In genomic region chr3:133779626-133780203, GRCh38 we compare ENCODE assay signal across 35 cellular contexts. TPM values are rescaled to one million over a fixed set of nuclear protein-coding genes. Genes with fewer than 3 reads are reported as not detected.
A peak's percentile ranks its signal among the peaks of the same experiment; 100 is the strongest.
DNase-seq lines count a peak whose midpoint lies in the region; ATAC-seq, FAIRE-seq and TF ChIP-seq lines count a peak whose summit lies in the region.
"Had no signal": no experiment of that assay in that cellular context is flagged by ENCODE, and none has a peak within 500 bp of the region (broad histone marks: within the 10 kb centered on the region; RNA-seq: fewer than 3 reads in every experiment).

No MANE protein-coding gene starts in this region.

- BruUV-seq in K562 (replicated peaks; lab: Mats Ljungman, UMichigan), result no TSS peak
- BruUV-seq in HepG2 (replicated peaks; lab: Mats Ljungman, UMichigan), result no TSS peak

- H3K4me3 ChIP-seq in K562, result no peak overlapping the region
- H3K4me3 ChIP-seq in HepG2 (replicated peaks in 1 of 3; ENCODE audit: insufficient read depth in 1 of 3, low read depth in 2 of 3, low read length in 3 of 3), result no peak overlapping the region
- H3K4me3 ChIP-seq: A549; BLaER1; BLaER1 treated with 17β-estradiol and CSF1 and Interleukin-3, amounts not matched to agents 10 nM and 100 nM had no signal

- H3K9me3 Mint-ChIP-seq in CD4-positive, alpha-beta T cell, result no peaks in the 10 kb centered on the region
- H3K9me3 Mint-ChIP-seq: CD8-positive, alpha-beta memory T cell; CD8-positive, alpha-beta T cell had no signal

- H2AFZ ChIP-seq in K562 (ENCODE audit: low read depth, low read length) (peak overlapping the region; percentile 76; the same call in 1 of the 2 replicates), HepG2 (ENCODE audit: low read length) (no peak overlapping the region)

- H3K9ac ChIP-seq in K562 (ENCODE audit: insufficient read depth in 1 of 2, low read depth in 2 of 2, low read length in 2 of 2) (no peak overlapping the region), HepG2 (ENCODE audit: insufficient read depth, low read depth, low read length) (no peak overlapping the region)
- H3K9ac ChIP-seq: BLaER1; BLaER1 treated with 17β-estradiol and CSF1 and Interleukin-3, amounts not matched to agents 10 nM and 100 nM had no signal

- 3% methylated on average over 4 of the region's 4 CpGs for WGBS in K562 (ENCODE audit: insufficient coverage, low coverage, missing lambda C conversion rate)
- 53% methylated on average over 4 of the region's 4 CpGs for WGBS in HepG2 (ENCODE audit: low lambda C conversion rate)

- H3K4me1 Mint-ChIP-seq in CD4-positive, alpha-beta T cell (ENCODE audit: low read depth), result no peaks in the 10 kb centered on the region
- H3K4me1 Mint-ChIP-seq: B cell; CD14-positive monocyte; CD4-positive, alpha-beta memory T cell; CD4-positive, CD25-positive, alpha-beta regulatory T cell; CD8-positive, alpha-beta memory T cell had no signal

- TF ChIP-seq RAD21 in K562 (CRISPR knock-in tag; conservative IDR thresholded peaks at IDR 0.05 in 1 of 2, IDR thresholded peaks at IDR 0.05 in 1 of 2) (no peak), HepG2 (CRISPR knock-in tag; IDR thresholded peaks at IDR 0.05) (no peak)

- H3K4me2 ChIP-seq in K562 (ENCODE audit: insufficient read depth, low read length) (0 out of 2 replicates have a peak overlapping the region, but pooled peaks have one; percentile 11), HepG2 (ENCODE audit: low read depth, low read length) (no peak overlapping the region)
- H3K4me2 ChIP-seq: A549; BLaER1; BLaER1 treated with 17β-estradiol and CSF1 and Interleukin-3, amounts not matched to agents 10 nM and 100 nM had no signal

- no peaks in the 10 kb centered on the region for H4K20me1 ChIP-seq in K562 (replicated peaks; ENCODE audit: control insufficient read depth, insufficient read depth, low read length)
- peaks cover 30% of the 10 kb centered on the region for H4K20me1 ChIP-seq in HepG2 (ENCODE audit: insufficient read depth, low read length)
- H4K20me1 ChIP-seq: BLaER1; BLaER1 treated with 17β-estradiol and CSF1 and Interleukin-3, amounts not matched to agents 10 nM and 100 nM had no signal

- DNase-seq in K562 (ENCODE audit: extremely low read depth in 1 of 4, low spot score in 3 of 4), result no peak
- no peak for DNase-seq in left lobe of liver (ENCODE audit: low spot score)
- DNase-seq in HepG2 (ENCODE audit: low spot score), result no peak
- no peak for DNase-seq in AML-193 (lab: John Stamatoyannopoulos, UW)
- DNase-seq in SW480 (ENCODE audit: low spot score), result no peak
- DNase-seq in CD4-positive, alpha-beta T cell, result no peak
- DNase-seq: 8988T; ACHN; BE2C; C1 segment of cervical spinal cord; Caco-2; Calu3; CD4-positive, alpha-beta memory T cell; CD4-positive, CD25-positive, alpha-beta regulatory T cell; CD8-positive, alpha-beta memory T cell; CD8-positive, alpha-beta T cell; COR-L47; DMS 273 treated with DMSO at 0.1 percent for 48 hours; DMS153; DMS53; DMS79; DMS79 treated with DMSO at 0.1 percent for 48 hours; DND-41; EL had no signal

- H3K4me1 ChIP-seq in K562 (replicated peaks in 1 of 2; ENCODE audit: control insufficient read depth in 2 of 2, insufficient read depth in 2 of 2, low read length in 2 of 2) (peaks cover 4 to 6% of the 10 kb centered on the region in 2 experiments; a peak in 4 of 5 replicates), HepG2 (ENCODE audit: insufficient read depth, low read length) (no peaks in the 10 kb centered on the region)
- H3K4me1 ChIP-seq: A549; BE2C; BLaER1; BLaER1 treated with 17β-estradiol and CSF1 and Interleukin-3, amounts not matched to agents 10 nM and 100 nM; Caco-2 had no signal

- no peak overlapping the region for H3K27ac ChIP-seq in K562 (ENCODE audit: extremely low read depth, low read depth, low read length)
- H3K27ac ChIP-seq in HepG2 (ENCODE audit: extremely low read length, insufficient read depth, low read length), result no peak overlapping the region
- H3K27ac ChIP-seq in CD4-positive, alpha-beta T cell (ENCODE audit: low read depth, low read length), result no peak overlapping the region
- H3K27ac ChIP-seq: 22Rv1; A549; BLaER1; BLaER1 treated with 17β-estradiol and CSF1 and Interleukin-3, amounts not matched to agents 10 nM and 100 nM; C4-2B had no signal

- H3K27me3 Mint-ChIP-seq in CD4-positive, alpha-beta T cell, result peaks cover 40% of the 10 kb centered on the region

- TF ChIP-seq POLR2A in K562 (conservative IDR thresholded peaks at IDR 0.05) (no peak), HepG2 (IDR thresholded peaks at IDR 0.05; ENCODE audit: insufficient read depth in 1 of 2, low read depth in 2 of 2, low read length in 2 of 2) (no peak; a peak in 2 of 4 replicates)

- no peaks in the 10 kb centered on the region for H3K9me3 ChIP-seq in K562 (replicated peaks; ENCODE audit: control insufficient read depth, insufficient read depth, low read depth, low read length)
- H3K9me3 ChIP-seq in HepG2 (ENCODE audit: low read length), result no peaks in the 10 kb centered on the region
- H3K9me3 ChIP-seq in CD4-positive, alpha-beta T cell (ENCODE audit: control insufficient read depth, low read length), result no peaks in the 10 kb centered on the region
- H3K9me3 ChIP-seq: A549, BE2C, Caco-2 had no signal

- H3K36me3 ChIP-seq in K562 (ENCODE audit: control insufficient read depth, insufficient read depth, low read length) (no peaks in the 10 kb centered on the region), HepG2 (replicated peaks in 1 of 2; ENCODE audit: control insufficient read depth in 1 of 2, insufficient read depth in 2 of 2, low read length in 2 of 2) (peaks cover 24 to 36% of the 10 kb centered on the region in 2 experiments)
- H3K36me3 ChIP-seq: BE2C; BLaER1; BLaER1 treated with 17β-estradiol and CSF1 and Interleukin-3, amounts not matched to agents 10 nM and 100 nM had no signal

- no peaks in the 10 kb centered on the region for H3K79me2 ChIP-seq in K562 (ENCODE audit: control insufficient read depth, insufficient read depth, low read length)
- H3K79me2 ChIP-seq in HepG2 (ENCODE audit: insufficient read depth, low read length), result no peaks in the 10 kb centered on the region

- no peak overlapping the region for H3K27ac Mint-ChIP-seq in CD4-positive, alpha-beta T cell
- H3K27ac Mint-ChIP-seq: B cell; CD14-positive monocyte; CD4-positive, alpha-beta memory T cell; CD8-positive, alpha-beta T cell had no signal

- no peak for TF ChIP-seq EP300 in K562 (IDR thresholded peaks at IDR 0.05; ENCODE audit: low read length)
- TF ChIP-seq EP300 in HepG2 (IDR thresholded peaks at IDR 0.05; ENCODE audit: low read depth in 2 of 2, low read length in 2 of 2), result no peak
- TF ChIP-seq EP300 in HepG2 (CRISPR knock-in tag; IDR thresholded peaks at IDR 0.05; ENCODE audit: borderline replicate concordance), result no peak

- no peaks in the 10 kb centered on the region for H3K36me3 Mint-ChIP-seq in CD4-positive, alpha-beta T cell (ENCODE audit: low read depth)
- H3K36me3 Mint-ChIP-seq: CD14-positive monocyte; CD4-positive, alpha-beta memory T cell; CD4-positive, CD25-positive, alpha-beta regulatory T cell; CD8-positive, alpha-beta memory T cell; CD8-positive, alpha-beta T cell had no signal

- CTCF ChIA-PET in K562 (lab: Yijun Ruan, JAX; ENCODE audit: low intra/inter-chr PET ratio), result no interaction called here
- CTCF ChIA-PET in HepG2 (lab: Yijun Ruan, JAX; ENCODE audit: low intra/inter-chr PET ratio, low total read pairs), result no interaction called here
- CTCF ChIA-PET in CD4-positive, alpha-beta T cell (lab: Charles Lee), result no interaction called here

- TF ChIP-seq CTCF in K562 (IDR thresholded peaks at IDR 0.05 in 2 of 3, conservative IDR thresholded peaks at IDR 0.05 in 1 of 3; ENCODE audit: insufficient read depth in 2 of 3, low read depth in 1 of 3, low read length in 3 of 3) (no peak), HepG2 (CRISPR knock-in tag; IDR thresholded peaks at IDR 0.05) (no peak)
- no peak for TF ChIP-seq CTCF in CD4-positive, alpha-beta T cell (IDR thresholded peaks at IDR 0.05)

- ATAC-seq in K562 (no peak), left lobe of liver (peak; percentile 1), HepG2 (peak; percentile 25)
- no peak for ATAC-seq in CD4-positive, alpha-beta T cell (ENCODE audit: poor library complexity)
- ATAC-seq: A549; CD8-positive, alpha-beta T cell had no signal

- POLR2A ChIA-PET in K562 (lab: Yijun Ruan, JAX) (no interaction called here), HepG2 (lab: Yijun Ruan, JAX) (interaction anchor here (1.1 to 1.7 kb wide), 2 partner anchors 76 to 116 kb away, joined by 3 read pairs; no protein-coding TSS in a partner anchor)
- POLR2A ChIA-PET in CD4-positive, alpha-beta T cell (lab: Charles Lee), result no interaction called here

- H3K4me3 Mint-ChIP-seq in CD4-positive, alpha-beta T cell, result no peak overlapping the region
- H3K4me3 Mint-ChIP-seq: B cell; CD14-positive monocyte; CD4-positive, alpha-beta memory T cell; CD4-positive, CD25-positive, alpha-beta regulatory T cell; CD8-positive, alpha-beta memory T cell; CD8-positive, alpha-beta T cell had no signal

- H3K27me3 ChIP-seq in K562 (ENCODE audit: control insufficient read depth in 2 of 2, insufficient read depth in 2 of 2, low read length in 2 of 2) (peaks cover 0 to 13% of the 10 kb centered on the region in 2 experiments; a peak in 2 of 5 replicates), HepG2 (ENCODE audit: control insufficient read depth in 1 of 2, insufficient read depth in 2 of 2, low read length in 2 of 2) (no peaks in the 10 kb centered on the region)
- H3K27me3 ChIP-seq in CD4-positive, alpha-beta T cell (ENCODE audit: control insufficient read depth, insufficient read depth, low read length), result peaks cover 14% of the 10 kb centered on the region
- H3K27me3 ChIP-seq: BLaER1; BLaER1 treated with 17β-estradiol and CSF1 and Interleukin-3, amounts not matched to agents 10 nM and 100 nM had no signal

- FAIRE-seq in K562 (lab: Jason Lieb, UNC), result no peak
- no peak for FAIRE-seq in HepG2 (lab: Jason Lieb, UNC)
- FAIRE-seq: A204.1, A549, D721Med had no signal

- intact Hi-C loops in K562 (cut with micrococcal nuclease), result no loop called here
- intact Hi-C loops in HepG2 (cut with micrococcal nuclease; ENCODE audit: unreplicated experiment), result no loop called here
- intact Hi-C loops in CD4-positive, alpha-beta T cell (cut with DNase I, micrococcal nuclease), result loop anchor here in 1 of 2 experiments (5.0 kb wide), 1 partner anchor 78 kb away; no protein-coding TSS in a partner anchor

- in situ Hi-C loops in K562 (cut with MboI), result no loop called here
- in situ Hi-C loops in HepG2 (cut with HindIII; ENCODE audit: extremely low pct_ligation_motif_present, low pct_unique_long_range_greater_than_20kb), result no loop called here

- peaks cover 2% of the 10 kb centered on the region for H3K9me1 ChIP-seq in K562 (ENCODE audit: control insufficient read depth, insufficient read depth, low read length)

RNA-seq across cellular contexts. Expression of gene SRPRB, which starts 25.9 kb away (rescaled TPM):
- total RNA-seq in K562 (2011; cell fraction: chromatin; rRNA removed; ENCODE audit: low replicate concordance), result 42.7 and 49.1 TPM in 2 replicates
- total RNA-seq in K562 (2011; cell fraction: nucleolus; rRNA removed), result 52.2 and 60.0 TPM in 2 replicates
- 75.3 and 87.6 TPM in 2 replicates for total RNA-seq in K562 (2011; cell fraction: nucleoplasm; rRNA removed)
- total RNA-seq in K562 (2014; rRNA removed) (37.7 and 41.9 TPM in 2 replicates), K562 (2014; rRNA removed; fragmentation: Illumina TruSeq; extraction: Trizol) (59.5 and 64.5 TPM in 2 replicates), K562 (2015; rRNA removed; fragmentation: Illumina TruSeq; extraction: Trizol) (37.2 and 41.4 TPM in 2 replicates), K562 (2021) (57.3 and 60.9 TPM in 2 replicates), left lobe of liver (73.3 TPM), HepG2 (2016; rRNA removed; fragmentation: Illumina TruSeq; extraction: Trizol) (60.7 and 111 TPM in 2 replicates)
- polyA plus RNA-seq in K562 (2011; rRNA removed) (48.6 and 66.0 TPM in 2 replicates), K562 (2014; fragmentation: Illumina TruSeq; extraction: Trizol) (43.8 and 51.1 TPM in 2 replicates), K562 (2014; fragmentation: Nextera tagmentation; extraction: Ambion mirVana) (10 to 100 TPM; 29.5 to 37.5 TPM), K562 (2014; rRNA removed) (37.2 and 48.4 TPM in 2 replicates), HepG2 (2011; rRNA removed) (41.0 and 41.5 TPM in 2 replicates)
- polyA plus RNA-seq in K562 (2011; cell fraction: cytosol; rRNA removed), result 46.2 and 52.0 TPM in 2 replicates
- 23.6 and 28.6 TPM in 2 replicates for polyA plus RNA-seq in K562 (2011; cell fraction: nucleus; rRNA removed)
- polyA plus RNA-seq in K562 (2012), result 37.4 and 49.1 TPM in 2 replicates
- polyA minus RNA-seq in K562 (2011; rRNA and poly(A)+ RNA removed), result 84.1 and 107 TPM in 2 replicates
- 36.2 and 65.5 TPM in 2 replicates for polyA minus RNA-seq in K562 (2011; cell fraction: cytosol; rRNA and poly(A)+ RNA removed)
- 12.9 and 23.4 TPM in 2 replicates for polyA minus RNA-seq in K562 (2011; cell fraction: nucleus; rRNA and poly(A)+ RNA removed)
- total RNA-seq in HepG2 (2016; cell fraction: cytosol; rRNA removed; fragmentation: Illumina TruSeq; extraction: Trizol; ENCODE audit: low read depth), result 13.8 TPM in 2 replicates
- total RNA-seq in HepG2 (2016; cell fraction: insoluble cytoplasmic fraction; rRNA removed; fragmentation: Illumina TruSeq; extraction: Trizol), result 69.0 and 109 TPM in 2 replicates
- total RNA-seq in HepG2 (2016; cell fraction: membrane; rRNA removed; fragmentation: Illumina TruSeq; extraction: Trizol), result 24.3 and 25.9 TPM in 2 replicates
- 90.1 and 90.9 TPM in 2 replicates for total RNA-seq in HepG2 (2016; cell fraction: nucleus; rRNA removed; fragmentation: Illumina TruSeq; extraction: Trizol)
- polyA plus RNA-seq in HepG2 (2011; cell fraction: cytosol; rRNA removed), result 39.0 and 39.5 TPM in 2 replicates
- 22.7 and 31.2 TPM in 2 replicates for polyA plus RNA-seq in HepG2 (2011; cell fraction: nucleus; rRNA removed)
- 41.6 and 50.2 TPM in 2 replicates for polyA plus RNA-seq in HepG2 (2012)
- polyA plus RNA-seq in HepG2 (2016; cell fraction: cytosol; fragmentation: Illumina TruSeq; extraction: Trizol; ENCODE audit: low read depth), result 13.4 and 13.9 TPM in 2 replicates
- polyA plus RNA-seq in HepG2 (2016; cell fraction: insoluble cytoplasmic fraction; fragmentation: Illumina TruSeq; extraction: Trizol; ENCODE audit: low read depth), result 53.6 and 54.8 TPM in 2 replicates
- 13.7 and 13.9 TPM in 2 replicates for polyA plus RNA-seq in HepG2 (2016; cell fraction: membrane; fragmentation: Illumina TruSeq; extraction: Trizol; ENCODE audit: low read depth)
- 105 and 106 TPM in 2 replicates for polyA plus RNA-seq in HepG2 (2016; cell fraction: nucleus; fragmentation: Illumina TruSeq; extraction: Trizol; ENCODE audit: insufficient read depth, low read depth)
- 50.3 and 91.3 TPM in 2 replicates for polyA minus RNA-seq in HepG2 (2011; rRNA and poly(A)+ RNA removed; ENCODE audit: low replicate concordance)
- 52.6 and 69.3 TPM in 2 replicates for polyA minus RNA-seq in HepG2 (2011; cell fraction: cytosol; rRNA and poly(A)+ RNA removed)
- polyA minus RNA-seq in HepG2 (2011; cell fraction: nucleus; rRNA and poly(A)+ RNA removed), result 42.2 and 44.8 TPM in 2 replicates
- total RNA-seq in CD4-positive, alpha-beta T cell, result 10 to 100 TPM; 19.1 to 19.9 TPM

RNA-seq across cellular contexts. Expression of gene TF, which starts 33.5 kb away (rescaled TPM):
- 2.2 and 2.7 TPM in 2 replicates for total RNA-seq in K562 (2011; cell fraction: chromatin; rRNA removed; ENCODE audit: low replicate concordance)
- 0.50 and 2.4 TPM in 2 replicates for total RNA-seq in K562 (2011; cell fraction: nucleolus; rRNA removed)
- total RNA-seq in K562 (2011; cell fraction: nucleoplasm; rRNA removed), result 1.2 and 1.3 TPM in 2 replicates
- total RNA-seq in K562 (2014; rRNA removed) (0.09 and 2.6 TPM in 2 replicates), K562 (2014; rRNA removed; fragmentation: Illumina TruSeq; extraction: Trizol) (2.0 and 2.8 TPM in 2 replicates), K562 (2015; rRNA removed; fragmentation: Illumina TruSeq; extraction: Trizol) (0.51 TPM in 1 of 2 replicates, not detected in the other), K562 (2021) (9.2 and 11.1 TPM in 2 replicates), left lobe of liver (25,131 TPM), HepG2 (2016; rRNA removed; fragmentation: Illumina TruSeq; extraction: Trizol) (4,983 and 10,074 TPM in 2 replicates)
- polyA plus RNA-seq in K562 (2011; rRNA removed) (1.1 and 1.5 TPM in 2 replicates), K562 (2014; fragmentation: Illumina TruSeq; extraction: Trizol) (2.6 and 3.1 TPM in 2 replicates), K562 (2014; fragmentation: Nextera tagmentation; extraction: Ambion mirVana) (1 to 10 TPM; 3.1 to 6.7 TPM), K562 (2014; rRNA removed) (3.5 and 3.9 TPM in 2 replicates), HepG2 (2011; rRNA removed) (11,821 and 17,414 TPM in 2 replicates)
- polyA plus RNA-seq in K562 (2011; cell fraction: cytosol; rRNA removed), result 0.78 and 0.81 TPM in 2 replicates
- polyA plus RNA-seq in K562 (2011; cell fraction: nucleus; rRNA removed), result 1.7 and 3.8 TPM in 2 replicates
- 0.42 and 12.7 TPM in 2 replicates for polyA plus RNA-seq in K562 (2012)
- polyA minus RNA-seq in K562 (2011; rRNA and poly(A)+ RNA removed), result 1.1 and 1.9 TPM in 2 replicates
- 0.67 and 22.6 TPM in 2 replicates for polyA minus RNA-seq in K562 (2011; cell fraction: cytosol; rRNA and poly(A)+ RNA removed)
- 0.89 and 1.6 TPM in 2 replicates for polyA minus RNA-seq in K562 (2011; cell fraction: nucleus; rRNA and poly(A)+ RNA removed)
- total RNA-seq in HepG2 (2016; cell fraction: cytosol; rRNA removed; fragmentation: Illumina TruSeq; extraction: Trizol; ENCODE audit: low read depth), result 443 and 484 TPM in 2 replicates
- 4,851 and 10,104 TPM in 2 replicates for total RNA-seq in HepG2 (2016; cell fraction: insoluble cytoplasmic fraction; rRNA removed; fragmentation: Illumina TruSeq; extraction: Trizol)
- total RNA-seq in HepG2 (2016; cell fraction: membrane; rRNA removed; fragmentation: Illumina TruSeq; extraction: Trizol), result 957 and 1,048 TPM in 2 replicates
- 7,106 and 8,454 TPM in 2 replicates for total RNA-seq in HepG2 (2016; cell fraction: nucleus; rRNA removed; fragmentation: Illumina TruSeq; extraction: Trizol)
- 11,091 and 16,564 TPM in 2 replicates for polyA plus RNA-seq in HepG2 (2011; cell fraction: cytosol; rRNA removed)
- 7,213 and 10,181 TPM in 2 replicates for polyA plus RNA-seq in HepG2 (2011; cell fraction: nucleus; rRNA removed)
- 17,461 and 22,113 TPM in 2 replicates for polyA plus RNA-seq in HepG2 (2012)
- polyA plus RNA-seq in HepG2 (2016; cell fraction: cytosol; fragmentation: Illumina TruSeq; extraction: Trizol; ENCODE audit: low read depth), result 537 and 560 TPM in 2 replicates
- 3,671 and 3,676 TPM in 2 replicates for polyA plus RNA-seq in HepG2 (2016; cell fraction: insoluble cytoplasmic fraction; fragmentation: Illumina TruSeq; extraction: Trizol; ENCODE audit: low read depth)
- 614 and 667 TPM in 2 replicates for polyA plus RNA-seq in HepG2 (2016; cell fraction: membrane; fragmentation: Illumina TruSeq; extraction: Trizol; ENCODE audit: low read depth)
- 7,882 and 8,251 TPM in 2 replicates for polyA plus RNA-seq in HepG2 (2016; cell fraction: nucleus; fragmentation: Illumina TruSeq; extraction: Trizol; ENCODE audit: insufficient read depth, low read depth)
- 3.7 and 10,022 TPM in 2 replicates for polyA minus RNA-seq in HepG2 (2011; rRNA and poly(A)+ RNA removed; ENCODE audit: low replicate concordance)
- 4,700 and 8,142 TPM in 2 replicates for polyA minus RNA-seq in HepG2 (2011; cell fraction: cytosol; rRNA and poly(A)+ RNA removed)
- 3,076 and 4,905 TPM in 2 replicates for polyA minus RNA-seq in HepG2 (2011; cell fraction: nucleus; rRNA and poly(A)+ RNA removed)
- total RNA-seq in CD4-positive, alpha-beta T cell, result under 1 TPM; 0.30 to 0.34 TPM
- total RNA-seq: Daoy, G401 had no signal
- polyA plus RNA-seq: CD14-positive monocyte; CD4-positive, alpha-beta memory T cell; CD4-positive, CD25-positive, alpha-beta regulatory T cell; CD8-positive, alpha-beta memory T cell had no signal

Comparison
In these comparisons a context has a peak if more than half of its experiments do, and no peak if none do; other contexts are left out.
1. ATAC-seq: peak in left lobe of liver (single experiment) and HepG2 (single experiment); none in K562 (single experiment) and CD4-positive, alpha-beta T cell (single experiment).
2. RNA of gene TF, which starts 33.5 kb away (total RNA-seq): 25,131 TPM in left lobe of liver (single experiment) and 443 to 10,104 TPM in HepG2; 0.09 to 11.1 TPM in K562 and 0.30 to 0.34 TPM in CD4-positive, alpha-beta T cell; every median in the first group is over 10 times any median in the second.
3. Of the 241 proteins assayed by ChIP-seq in both HepG2 and K562: peak only in HepG2: NFIC, POLR2AphosphoS5, POLR2G, RBFOX2 and RBM22; only in K562: none; in both: none; in neither: 235; mixed calls (peak in some experiments, not most) for 1.